19 cellular contexts compared by ENCODE assay signal in the genomic region with DNA sequence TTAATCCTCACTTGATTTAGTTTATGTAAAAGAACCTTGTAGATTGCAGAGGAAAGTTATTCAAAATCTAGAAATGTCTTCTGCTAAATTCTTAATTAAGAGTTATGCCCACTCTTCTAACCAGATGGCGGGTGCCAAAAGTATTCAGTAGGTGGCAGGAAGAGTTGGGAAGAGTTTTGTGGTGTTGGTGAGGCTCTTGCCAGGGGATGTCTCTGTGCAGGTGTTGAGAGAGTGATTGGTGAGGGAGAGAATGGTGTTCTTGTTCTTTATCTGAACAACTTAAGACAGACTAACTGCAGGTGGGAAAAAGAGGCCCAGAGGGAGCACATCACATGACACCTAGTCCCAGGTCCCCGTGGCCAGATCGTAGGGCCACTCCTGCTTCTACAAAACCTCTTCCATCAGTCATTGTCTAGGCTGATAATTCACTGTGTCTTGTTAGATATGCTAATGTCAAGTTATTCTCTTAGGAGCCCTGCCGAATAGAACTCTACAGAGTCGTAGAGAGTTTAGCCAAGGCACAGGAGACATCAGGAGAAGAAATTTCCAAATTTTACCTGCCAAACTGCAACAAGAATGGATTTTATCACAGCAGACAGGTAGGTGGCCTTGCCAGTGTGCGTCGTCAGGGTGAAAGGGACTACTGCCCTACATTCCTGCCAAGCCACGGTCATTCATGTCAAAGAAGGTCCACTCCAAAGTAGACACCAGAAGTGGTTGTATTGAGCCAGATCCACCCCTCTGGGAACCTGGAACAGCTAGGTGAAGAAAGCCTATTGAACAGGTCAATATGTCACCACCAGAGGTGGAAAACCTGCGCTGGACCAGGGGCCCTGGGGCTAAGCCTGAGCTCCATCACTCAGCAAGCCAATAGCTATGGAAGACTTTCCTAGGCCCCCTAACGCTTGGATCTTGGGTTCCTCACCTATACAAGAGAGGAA. TPM values are rescaled to one million over a fixed set of nuclear protein-coding genes. Genes with fewer than 3 reads are reported as not detected.
DNase-seq lines count a peak whose midpoint lies in the region; ATAC-seq and TF ChIP-seq lines count a peak whose summit lies in the region.
"Had no signal": no experiment of that assay in that cellular context is flagged by ENCODE, and none has a peak within 500 bp of the region (broad histone marks: within the 10 kb centered on the region; RNA-seq: fewer than 3 reads in every experiment).

No MANE protein-coding gene starts in this region.

- H4K20me1 ChIP-seq in H9 (ENCODE audit: control insufficient read depth, insufficient read depth, insufficient read length) = no peaks in the 10 kb centered on the region

- no peaks in the 10 kb centered on the region for H3K9me3 ChIP-seq in CD8-positive, alpha-beta T cell (ENCODE audit: low read length)
- H3K9me3 ChIP-seq in Panc1 (ENCODE audit: control insufficient read depth, insufficient read depth, low read depth, low read length) = no peaks in the 10 kb centered on the region
- H3K9me3 ChIP-seq in colonic mucosa = no peaks in the 10 kb centered on the region
- H3K9me3 ChIP-seq in H9 (ENCODE audit: control insufficient read depth, low read depth, low read length) = no peaks in the 10 kb centered on the region
- H3K9me3 ChIP-seq: SJSA1 had no signal

- POLR2A ChIA-PET in CD8-positive, alpha-beta T cell (lab: Charles Lee) = no interaction called here
- POLR2A ChIA-PET in Panc1 (lab: Charles Lee) = no interaction called here

- H2AFZ ChIP-seq in H9 (ENCODE audit: low read length) = no peak overlapping the region

- CTCF ChIA-PET in CD8-positive, alpha-beta T cell (lab: Charles Lee) = interaction anchor here (0.7 to 1.2 kb wide), 3 partner anchors 15 to 1290 kb away, joined by 3 to 4 read pairs (median 3); no protein-coding TSS in a partner anchor
- CTCF ChIA-PET in Panc1 (lab: Charles Lee) = interaction anchor here (0.6 kb wide), 1 partner anchor 523 kb away, joined by 9 read pairs; no protein-coding TSS in a partner anchor

- H4K8ac ChIP-seq in H9 (replicated peaks; ENCODE audit: insufficient read length, low read depth, low read length) = no peak overlapping the region

- H3K79me1 ChIP-seq in H9 (ENCODE audit: insufficient read depth, low read depth, low read length, poor library complexity, severe bottlenecking) = no peaks in the 10 kb centered on the region

- H3K4me1 Mint-ChIP-seq in CD8-positive, alpha-beta T cell (ENCODE audit: low read depth) = peaks cover 3% of the 10 kb centered on the region
- H3K4me1 Mint-ChIP-seq in neural crest cell (peaks cover 6% of the 10 kb centered on the region), H9 (peaks cover 14 to 21% of the 10 kb centered on the region in 2 experiments)

- no peaks in the 10 kb centered on the region for H3K79me2 ChIP-seq in H9 (ENCODE audit: insufficient read depth, low read length)

- H3K27me3 Mint-ChIP-seq in CD8-positive, alpha-beta T cell (ENCODE audit: low read depth) = peaks cover 57% of the 10 kb centered on the region
- H3K27me3 Mint-ChIP-seq in neural crest cell (ENCODE audit: low read depth) (peaks cover 64% of the 10 kb centered on the region), H9 (ENCODE audit: low read depth) (peaks cover 78% of the 10 kb centered on the region)

- no peak overlapping the region for H3K27ac Mint-ChIP-seq in CD8-positive, alpha-beta T cell
- H3K27ac Mint-ChIP-seq in neural crest cell (ENCODE audit: unreplicated experiment) (no peak overlapping the region), H9 (no peak overlapping the region)
- H3K27ac Mint-ChIP-seq: CD4-positive, CD25-positive, alpha-beta regulatory T cell; T-helper 17 cell had no signal

- BruUV-seq in Panc1 (replicated peaks; lab: Mats Ljungman, UMichigan) = no TSS peak

- in situ Hi-C loops in Panc1 (cut with HindIII; ENCODE audit: low pct_unique_long_range_greater_than_20kb, low sequenced_read_pairs) = no loop called here

- no peak overlapping the region for H3K4me3 Mint-ChIP-seq in CD8-positive, alpha-beta T cell
- H3K4me3 Mint-ChIP-seq in neural crest cell (no peak overlapping the region), H9 (no peak overlapping the region)
- H3K4me3 Mint-ChIP-seq: CD4-positive, CD25-positive, alpha-beta regulatory T cell; T-helper 17 cell had no signal

- no peak overlapping the region for H3K9ac ChIP-seq in colonic mucosa (ENCODE audit: low read depth in 2 of 2, low read length in 2 of 2)
- no peak overlapping the region for H3K9ac ChIP-seq in H9 (ENCODE audit: extremely low read depth, insufficient read length, low read length)

- DNase-seq in CD8-positive, alpha-beta T cell = no peak
- DNase-seq in Panc1 (ENCODE audit: low read depth, low spot score) (no peak), colonic mucosa (no peak), neural crest cell (ENCODE audit: low read depth, low spot score) (no peak), H9 (no peak)
- no peak for DNase-seq in stimulated activated CD4-positive, alpha-beta T cell treated with anti-CD3 and anti-CD28 coated beads, Interleukin-1b, Interleukin-23, amount 100 ng/mL, for 48 hours
- DNase-seq: GDM1, NCI-H1417 treated with DMSO at 0.1 percent for 48 hours, NCI-H187 treated with DMSO at 0.1 percent for 48 hours, NCI-H2227 treated with DMSO at 0.1 percent for 48 hours, T-helper 17 cell had no signal

- no peaks in the 10 kb centered on the region for H3K36me3 Mint-ChIP-seq in CD8-positive, alpha-beta T cell
- H3K36me3 Mint-ChIP-seq in neural crest cell (ENCODE audit: low read depth) (no peaks in the 10 kb centered on the region), H9 (ENCODE audit: insufficient read depth in 1 of 3, low read depth in 3 of 3) (no peaks in the 10 kb centered on the region)
- H3K36me3 Mint-ChIP-seq: CD4-positive, CD25-positive, alpha-beta regulatory T cell had no signal

- intact Hi-C loops in CD8-positive, alpha-beta T cell (cut with DNase I, micrococcal nuclease) = loop anchor here in 1 of 2 experiments (1.0 to 10.0 kb wide), 2 partner anchors 1197 to 1363 kb away; no protein-coding TSS in a partner anchor
- intact Hi-C loops in Panc1 (cut with micrococcal nuclease; ENCODE audit: unreplicated experiment) (loop anchor here (1.0 kb wide), 1 partner anchor 1289 kb away; no protein-coding TSS in a partner anchor), colonic mucosa (cut with DNase I) (no loop called here)

- no peak overlapping the region for H3T11ph ChIP-seq in H9 (ENCODE audit: low read length)

- no peak overlapping the region for H3K14ac ChIP-seq in H9 (ENCODE audit: insufficient read depth, low read length)

- H3K4me1 ChIP-seq in CD8-positive, alpha-beta T cell (ENCODE audit: insufficient read depth, low read length) = no peaks in the 10 kb centered on the region
- H3K4me1 ChIP-seq in Panc1 (ENCODE audit: control insufficient read depth, insufficient read depth, low read length) = no peaks in the 10 kb centered on the region; the same call in 1 of the 2 replicates
- H3K4me1 ChIP-seq in colonic mucosa = peaks cover 3% of the 10 kb centered on the region
- peaks cover 3% of the 10 kb centered on the region for H3K4me1 ChIP-seq in H9 (ENCODE audit: insufficient read depth, low read length)

- no peak overlapping the region for H4K91ac ChIP-seq in H9 (ENCODE audit: insufficient read length, low read depth, low read length)

- H4K5ac ChIP-seq in H9 (ENCODE audit: insufficient read length, low read depth, low read length) = no peak overlapping the region

- no peak overlapping the region for H2AK5ac ChIP-seq in H9 (ENCODE audit: insufficient read length, low read length)

- H3K56ac ChIP-seq in H9 (ENCODE audit: insufficient read length, low read depth, low read length) = no peak overlapping the region

- no peak overlapping the region for H2BK20ac ChIP-seq in H9 (ENCODE audit: low read depth, low read length, poor library complexity, severe bottlenecking)

- H3K4me2 ChIP-seq in H9 (ENCODE audit: insufficient read depth, insufficient read length, low read length) = no peak overlapping the region

- H3K9me3 Mint-ChIP-seq in CD8-positive, alpha-beta T cell = no peaks in the 10 kb centered on the region
- H3K9me3 Mint-ChIP-seq in neural crest cell (no peaks in the 10 kb centered on the region), H9 (no peaks in the 10 kb centered on the region; a peak in 1 of 5 replicates)

- H2BK5ac ChIP-seq in H9 (ENCODE audit: insufficient read length, low read length) = no peak overlapping the region

- no peaks in the 10 kb centered on the region for H3K36me3 ChIP-seq in CD8-positive, alpha-beta T cell (ENCODE audit: insufficient read depth, low read length)
- no peaks in the 10 kb centered on the region for H3K36me3 ChIP-seq in Panc1 (ENCODE audit: control insufficient read depth, insufficient read depth, low read length)
- no peaks in the 10 kb centered on the region for H3K36me3 ChIP-seq in colonic mucosa
- H3K36me3 ChIP-seq: SJSA1 had no signal

- TF ChIP-seq CTCF in CD8-positive, alpha-beta T cell (IDR thresholded peaks at IDR 0.05) = peak; percentile 14
- TF ChIP-seq CTCF in Panc1 (IDR thresholded peaks at IDR 0.05) (peak; percentile 59; the same call in 1 of the 2 replicates), colonic mucosa (IDR thresholded peaks at IDR 0.05) (peak; percentile 4), neural crest cell (conservative IDR thresholded peaks at IDR 0.05) (peak; percentile 9), H9 (conservative IDR thresholded peaks at IDR 0.05) (no peak)

- WGBS in H9 (ENCODE audit: extremely low coverage, insufficient read length, low lambda C conversion rate) = no CpG with 5 or more reads among the region's 10 CpGs

- H2BK15ac ChIP-seq in H9 (ENCODE audit: low read depth, low read length) = no peak overlapping the region

- no peaks in the 10 kb centered on the region for H3K23me2 ChIP-seq in H9 (ENCODE audit: insufficient read length, low read depth, low read length, poor library complexity, severe bottlenecking)

- H2BK120ac ChIP-seq in H9 (ENCODE audit: low read depth, low read length, poor library complexity, severe bottlenecking) = no peak overlapping the region

- no peak overlapping the region for H3K27ac ChIP-seq in CD8-positive, alpha-beta T cell (ENCODE audit: low read depth, low read length)
- no peak overlapping the region for H3K27ac ChIP-seq in Panc1 (ENCODE audit: low read length)
- H3K27ac ChIP-seq in colonic mucosa = no peak overlapping the region
- H3K27ac ChIP-seq in H9 (ENCODE audit: insufficient read length, low read depth, low read length) = no peak overlapping the region
- H3K27ac ChIP-seq: SJSA1 had no signal

- H3K27me3 ChIP-seq in CD8-positive, alpha-beta T cell (ENCODE audit: insufficient read depth, low read length) = peaks cover 10% of the 10 kb centered on the region
- H3K27me3 ChIP-seq in Panc1 (ENCODE audit: control insufficient read depth, insufficient read depth, low read length) (peaks cover 36% of the 10 kb centered on the region), colonic mucosa (peaks cover 23% of the 10 kb centered on the region), H9 (ENCODE audit: insufficient read depth, low read length) (peaks cover 16% of the 10 kb centered on the region; the same call in 1 of the 2 replicates)

- H2BK12ac ChIP-seq in H9 (ENCODE audit: insufficient read length, low read depth, low read length) = no peak overlapping the region

- no peak overlapping the region for H3K23ac ChIP-seq in H9 (ENCODE audit: insufficient read length, low read depth, low read length)

- no peak for ATAC-seq in CD8-positive, alpha-beta T cell
- ATAC-seq in Panc1 (no peak), GM21786 (IDR thresholded peaks at IDR 0.05; ENCODE audit: unreplicated experiment) (no peak), GM21381 (IDR thresholded peaks at IDR 0.05; ENCODE audit: unreplicated experiment) (no peak)
- ATAC-seq: PC-3, T-helper 17 cell had no signal

- no peak overlapping the region for H3K4ac ChIP-seq in H9 (ENCODE audit: low read depth, low read length)

- no peak overlapping the region for H3K4me3 ChIP-seq in CD8-positive, alpha-beta T cell (ENCODE audit: low read depth, low read length)
- H3K4me3 ChIP-seq in Panc1 (ENCODE audit: low read depth in 2 of 2, low read length in 2 of 2) (no peak overlapping the region), colonic mucosa (no peak overlapping the region)
- H3K4me3 ChIP-seq: SJSA1 had no signal

- no peak overlapping the region for H3K18ac ChIP-seq in H9 (ENCODE audit: insufficient read length, low read depth, low read length)

RNA-seq across cellular contexts. Expression of a gene that starts 3.4 kb away (rescaled TPM):
- not detected for total RNA-seq in CD8-positive, alpha-beta T cell
- total RNA-seq in Panc1 (2021; ENCODE audit: unreplicated experiment) (0.33 TPM), colonic mucosa (under 1 TPM in 1 of 2 donors, not detected in 1; 0.49 TPM), neural crest cell (not detected in 2 replicates), H9 (2021) (not detected in 2 replicates)
- polyA plus RNA-seq in Panc1 (2012; ENCODE audit: insufficient read length) = not detected
- total RNA-seq: CD4-positive, CD25-positive, alpha-beta regulatory T cell; H7; SJSA1; T-helper 17 cell had no signal
- polyA plus RNA-seq: CD4-positive, CD25-positive, alpha-beta regulatory T cell had no signal

RNA-seq across cellular contexts. Expression of a gene that starts 18.9 kb away (rescaled TPM):
- not detected for total RNA-seq in CD8-positive, alpha-beta T cell
- not detected for total RNA-seq in Panc1 (2021; ENCODE audit: unreplicated experiment)
- not detected for polyA plus RNA-seq in Panc1 (2012; ENCODE audit: insufficient read length)
- total RNA-seq in colonic mucosa = not detected
- not detected in 2 replicates for total RNA-seq in neural crest cell
- total RNA-seq in H9 (2021) = not detected in 2 replicates
- total RNA-seq: CD4-positive, CD25-positive, alpha-beta regulatory T cell; Daoy; H7; M059J; SJSA1; T-helper 17 cell had no signal
- polyA plus RNA-seq: CD4-positive, CD25-positive, alpha-beta regulatory T cell had no signal

RNA-seq across cellular contexts. Expression of a gene that starts 29.3 kb away (rescaled TPM):
- total RNA-seq in CD8-positive, alpha-beta T cell = 1 to 10 TPM; 3.9 to 4.2 TPM
- total RNA-seq in Panc1 (2021; ENCODE audit: unreplicated experiment) (6.0 TPM), colonic mucosa (10 to 100 TPM; 23.2 to 36.9 TPM), neural crest cell (35.2 and 40.2 TPM in 2 replicates), H9 (2021) (10.0 TPM in 2 replicates)
- polyA plus RNA-seq in Panc1 (2012; ENCODE audit: insufficient read length) = 11.4 TPM
